In the genomic region with DNA sequence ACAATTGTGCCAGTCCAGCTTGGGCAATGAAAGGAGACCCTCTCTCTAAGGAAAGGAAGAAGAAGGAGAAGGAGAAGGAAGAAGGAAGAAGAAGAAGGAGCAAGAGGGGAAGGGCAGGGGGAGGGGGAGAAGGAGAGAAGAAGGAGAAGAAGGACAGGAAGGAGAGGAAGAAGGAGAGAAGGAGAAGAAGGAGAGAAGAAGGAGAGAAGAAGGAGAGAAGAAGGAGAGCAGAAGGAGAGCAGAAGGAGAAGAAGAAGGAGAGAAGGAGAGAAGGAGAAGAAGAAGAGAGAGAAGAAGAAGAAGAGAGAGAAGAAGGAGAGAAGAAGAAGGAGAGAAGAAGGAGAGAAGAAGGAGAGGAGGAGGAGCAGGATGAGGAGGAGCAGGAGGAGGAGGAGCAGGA, we compare ENCODE assay signal across 9 cellular contexts. TPM values are rescaled to one million over a fixed set of nuclear protein-coding genes. Genes with fewer than 3 reads are reported as not detected.
"Had no signal": no experiment of that assay in that cellular context is flagged by ENCODE, and none has a peak within 500 bp of the region (broad histone marks: within the 10 kb centered on the region; RNA-seq: fewer than 3 reads in every experiment).

No MANE protein-coding gene starts in this region.

- ATAC-seq: GM12878 had no signal

- DNase-seq: GDM1, GF-D8 had no signal

- H3K4me3 ChIP-seq: GM12878 had no signal

- FAIRE-seq: G401.6, GM12878, GM12891, GM12892, GM18507, GM19239 had no signal

RNA-seq across cellular contexts. Expression of gene DEFB116, which starts 22.5 kb away (rescaled TPM):
- total RNA-seq: G401, GM12878 had no signal
- polyA plus RNA-seq: GM12878 had no signal

RNA-seq across cellular contexts. Expression of gene DEFB118, which starts 37.5 kb away (rescaled TPM):
- total RNA-seq: G401, GM12878 had no signal
- polyA plus RNA-seq: GM12878 had no signal

RNA-seq across cellular contexts. Expression of gene DEFB119, which starts 59.5 kb away (rescaled TPM):
- total RNA-seq: G401, GM12878 had no signal
- polyA plus RNA-seq: GM12878 had no signal
